In the genomic region with DNA sequence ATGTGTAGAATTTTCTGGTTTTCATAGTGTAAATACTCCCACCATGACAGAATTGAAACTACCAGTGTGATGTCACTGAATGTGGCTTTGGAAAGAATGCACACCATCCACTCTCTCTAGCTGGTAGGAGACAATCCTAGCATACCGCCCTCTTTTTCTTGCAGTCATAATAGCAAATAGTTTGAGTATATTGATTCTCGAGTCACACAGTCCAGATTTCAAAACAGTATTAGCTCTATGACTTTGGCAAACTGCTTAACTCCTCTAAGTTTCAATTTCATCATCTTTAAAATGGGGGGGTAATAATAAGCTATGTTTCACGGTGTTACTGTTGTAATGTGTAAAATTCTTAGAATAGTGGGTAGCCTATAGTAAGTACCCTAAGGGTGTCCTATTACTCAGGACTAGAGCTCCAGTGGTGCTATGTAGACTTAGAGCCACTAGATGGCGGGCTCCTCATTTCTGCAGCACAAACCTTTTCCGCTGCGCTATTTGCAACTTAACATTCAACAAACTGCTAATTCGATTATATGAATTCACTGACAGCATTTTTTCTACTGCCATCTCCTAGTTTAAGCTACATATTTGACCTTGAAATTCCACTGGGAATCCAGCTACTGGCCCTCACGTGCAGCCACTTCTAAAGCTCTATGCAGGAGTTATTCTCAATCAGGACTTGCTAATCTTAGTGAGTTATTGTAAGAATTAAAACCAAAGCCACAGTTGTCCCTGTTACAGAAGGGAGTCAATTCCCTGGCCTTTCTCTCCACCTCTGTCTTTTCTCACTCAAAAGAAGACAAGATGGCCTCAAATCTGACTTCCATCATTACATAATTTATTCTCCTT, we compare ENCODE assay signal across 7 cellular contexts. TPM values are rescaled to one million over a fixed set of nuclear protein-coding genes. Genes with fewer than 3 reads are reported as not detected.
DNase-seq lines count a peak whose midpoint lies in the region; ATAC-seq, FAIRE-seq and TF ChIP-seq lines count a peak whose summit lies in the region.

No MANE protein-coding gene starts in this region.

- POLR2A ChIA-PET in T-cell (lab: Charles Lee), result interaction anchor here in 1 of 2 donors (0.6 to 0.7 kb wide), 2 partner anchors 56 to 456 kb away, joined by 4 to 7 read pairs; no protein-coding TSS in a partner anchor

- H3K27me3 Mint-ChIP-seq in T-cell, result peaks cover 9% of the 10 kb centered on the region in 2 donors

- WGBS in small intestine, 3 donors, result 14 to 16% (median 15%) methylated on average over 8 of the region's 8 CpGs

- no peak overlapping the region for H3K4me3 ChIP-seq in astrocyte of the cerebellum (ENCODE audit: low read depth, low read length)
- no peak overlapping the region for H3K4me3 ChIP-seq in small intestine (ENCODE audit: low read depth in 1 of 2, low read length in 2 of 2)

- no peak overlapping the region for H3K4me3 Mint-ChIP-seq in T-cell

- H3K27ac Mint-ChIP-seq in T-cell, result peak overlapping the region; percentile 44 to 81

- H3K27me3 ChIP-seq in small intestine (ENCODE audit: control insufficient read depth in 2 of 2, insufficient read depth in 2 of 2, low read length in 2 of 2), result no peaks in the 10 kb centered on the region

- H3K4me1 Mint-ChIP-seq in T-cell, result peaks cover 31 to 38% (median 34%) of the 10 kb centered on the region in 3 donors

- H3K4me1 ChIP-seq in small intestine (ENCODE audit: control insufficient read depth in 2 of 2, insufficient read depth in 1 of 2, low read depth in 1 of 2, low read length in 1 of 2), result peaks cover 9 to 10% of the 10 kb centered on the region in 2 donors

- ATAC-seq in HG02759 (IDR thresholded peaks at IDR 0.05; ENCODE audit: unreplicated experiment) (peak; percentile 92), T-cell (replicated peaks in 1 of 4) (peak; percentile 83 to 94 (median 88))

- DNase-seq in GM13976 (ENCODE audit: low spot score) (peak; percentile 61), NCI-H146 (lab: John Stamatoyannopoulos, UW) (peak; percentile 61), T-cell (peak; percentile 34 to 75 (median 66)), astrocyte of the cerebellum (ENCODE audit: low read depth) (peak; percentile 79), iPS DF 4.7 (ENCODE audit: extremely low read depth, low spot score) (peak; percentile 33), small intestine (peak; percentile 80)

- in situ Hi-C loops in GM13976 (cut with MboI; ENCODE audit: low sequenced_read_pairs, unreplicated experiment), result loop anchor here (25.0 kb wide), 1 partner anchor 172 kb away; a partner anchor contains a TSS
- in situ Hi-C loops in astrocyte of the cerebellum (cut with HindIII; ENCODE audit: low sequenced_read_pairs), result no loop called here

- no peaks in the 10 kb centered on the region for H3K9me3 ChIP-seq in small intestine (ENCODE audit: control insufficient read depth, low read depth)

- peaks cover 13 to 20% (median 14%) of the 10 kb centered on the region in 3 donors for H3K9me3 Mint-ChIP-seq in T-cell

- peak overlapping the region in 1 of 2 donors; percentile 20 for H3K27ac ChIP-seq in small intestine (ENCODE audit: low read depth in 1 of 2, low read length in 1 of 2)

- no peak for FAIRE-seq in small intestine (lab: Jason Lieb, UNC)

- CTCF ChIA-PET in T-cell (lab: Charles Lee), result interaction anchor here (0.6 to 3.8 kb wide), 86 partner anchors 8 to 1768 kb away, joined by 3 to 98 read pairs (median 6); a partner anchor contains a TSS

- H3K36me3 ChIP-seq in small intestine (ENCODE audit: control insufficient read depth in 2 of 2, insufficient read depth in 2 of 2, low read length in 2 of 2), result no peaks in the 10 kb centered on the region

- H3K36me3 Mint-ChIP-seq in T-cell, result peaks cover 10% of the 10 kb centered on the region

- peak; percentile 76 for TF ChIP-seq CTCF in GM13976 (IDR thresholded peaks at IDR 0.05; ENCODE audit: borderline replicate concordance, control extremely low read depth, extremely low read depth, insufficient read depth, missing control alignments)
- peak; percentile 93 for TF ChIP-seq CTCF in astrocyte of the cerebellum (IDR thresholded peaks at IDR 0.05; ENCODE audit: low read depth, low read length, missing control alignments)

RNA-seq across cellular contexts. Expression of a gene that starts 18.7 kb away (rescaled TPM):
- total RNA-seq in T-cell, result not detected
- polyA plus RNA-seq in small intestine, result not detected

RNA-seq across cellular contexts. Expression of a gene that starts 22.7 kb away (rescaled TPM):
- total RNA-seq in T-cell, result 100 to 1,000 TPM; 347 to 524 (median 406) TPM
- polyA plus RNA-seq in small intestine, result 100 to 1,000 TPM; 250 to 450 (median 309) TPM

RNA-seq across cellular contexts. Expression of a gene that starts 44.2 kb away (rescaled TPM):
- total RNA-seq in T-cell, result 1 to 10 TPM in 3 of 5 donors, under 1 TPM in 1, not detected in 1; 0.66 to 1.6 (median 1.2) TPM
- 100 to 1,000 TPM in 1 of 3 donors, 10 to 100 TPM in 2; 35.4 to 127 (median 97.5) TPM for polyA plus RNA-seq in small intestine

RNA-seq across cellular contexts. Expression of a gene that starts 47.6 kb away (rescaled TPM):
- total RNA-seq in T-cell, result 10 to 100 TPM; 43.4 to 83.6 (median 73.7) TPM
- polyA plus RNA-seq in small intestine, result 10 to 100 TPM in 1 of 3 donors, 1 to 10 TPM in 2; 4.9 to 10.9 (median 7.2) TPM

RNA-seq across cellular contexts. Expression of a gene that starts 57.3 kb away (rescaled TPM):
- total RNA-seq in T-cell, result not detected
- polyA plus RNA-seq in small intestine, result not detected
